31 cellular contexts compared by ENCODE assay signal in genomic region chr6:39772559-39773283, GRCh38. TPM values are rescaled to one million over a fixed set of nuclear protein-coding genes. Genes with fewer than 3 reads are reported as not detected.
DNase-seq lines count a peak whose midpoint lies in the region; ATAC-seq and TF ChIP-seq lines count a peak whose summit lies in the region.
"Had no signal": no experiment of that assay in that cellular context is flagged by ENCODE, and none has a peak within 500 bp of the region (broad histone marks: within the 10 kb centered on the region; RNA-seq: fewer than 3 reads in every experiment).

No MANE protein-coding gene starts in this region.

- peaks cover 14% of the 10 kb centered on the region for H3F3A ChIP-seq in smooth muscle cell (ENCODE audit: low read depth)

- ATAC-seq in GM18502 (IDR thresholded peaks at IDR 0.05; ENCODE audit: poor library complexity, unreplicated experiment) = no peak
- no peak for ATAC-seq in GM21619 (IDR thresholded peaks at IDR 0.05; ENCODE audit: unreplicated experiment)
- ATAC-seq: gastrocnemius medialis, GM12878, Panc1 had no signal

- 59% methylated on average over 6 of the region's 6 CpGs for WGBS in smooth muscle cell (ENCODE audit: low lambda C conversion rate)

- H3K27me3 ChIP-seq in smooth muscle cell (ENCODE audit: low read depth) = no peaks in the 10 kb centered on the region
- peaks cover 0 to 9% of the 10 kb centered on the region in 2 donors for H3K27me3 ChIP-seq in breast epithelium
- H3K27me3 ChIP-seq: gastrocnemius medialis, SJCRH30, stomach, vagina had no signal

- no peak for TF ChIP-seq CTCF in smooth muscle cell (IDR thresholded peaks at IDR 0.05; ENCODE audit: borderline replicate concordance, insufficient read depth, poor library complexity, severe bottlenecking)
- no peak for TF ChIP-seq CTCF in breast epithelium (IDR thresholded peaks at IDR 0.05)

- H3K9me3 ChIP-seq in smooth muscle cell (replicated peaks; ENCODE audit: low read depth) (no peaks in the 10 kb centered on the region), breast epithelium (no peaks in the 10 kb centered on the region)
- H3K9me3 ChIP-seq: gastrocnemius medialis, SJCRH30, stomach, vagina had no signal

- H2AFZ ChIP-seq in smooth muscle cell (ENCODE audit: low read depth) = peak overlapping the region; percentile 20

- peak; percentile 65 for DNase-seq in AG20443 (ENCODE audit: low spot score)
- peak; percentile 27 for DNase-seq in RPMI7951 (ENCODE audit: low read depth)
- DNase-seq in iris pigment epithelial cell (ENCODE audit: low read depth) = peak; percentile 6
- DNase-seq in smooth muscle cell (lab: John Stamatoyannopoulos, UW; ENCODE audit: unreplicated experiment) = no peak
- no peak for DNase-seq in DMS114 treated with DMSO at 0.1 percent for 48 hours (lab: John Stamatoyannopoulos, UW; ENCODE audit: unreplicated experiment)
- DNase-seq in breast epithelium (ENCODE audit: low spot score in 2 of 2) = no peak
- DNase-seq: activated naive CD4-positive, alpha-beta T cell treated with anti-CD3 and anti-CD28 coated beads, Interleukin-2, amount 10 ng/mL, durations not matched to agents 7 days and 5 days; activated T-cell treated with anti-CD3 and anti-CD28 coated beads, Interleukin-2, amount 50 U/mL, for 1 hour; CD4-positive, alpha-beta memory T cell; DMS153; gastrocnemius medialis; GF-D8; mammary epithelial cell; naive B cell; NCI-H1417; NCI-H2107; NK-92 treated with Interleukin-12 subunit alpha and Interleukin-12 subunit beta, amount 100 ng/mL, for 24 hours; occipital lobe; retina; SJCRH30; stomach; T-helper 1 cell had no signal

- H3K9ac ChIP-seq in smooth muscle cell (ENCODE audit: low read depth) = no peak overlapping the region

- H3K4me1 ChIP-seq in smooth muscle cell (ENCODE audit: low read depth) (peaks cover 15% of the 10 kb centered on the region), breast epithelium (no peaks in the 10 kb centered on the region)
- H3K4me1 ChIP-seq: vagina had no signal

- H3K79me2 ChIP-seq in smooth muscle cell (ENCODE audit: low read depth) = no peaks in the 10 kb centered on the region

- H3K4me2 ChIP-seq in smooth muscle cell = no peak overlapping the region

- H3K27ac ChIP-seq in smooth muscle cell (ENCODE audit: low read depth) (peak overlapping the region; percentile 80), breast epithelium (no peak overlapping the region)
- H3K27ac ChIP-seq: epithelial cell of prostate, gastrocnemius medialis, SJCRH30, vagina had no signal

- TF ChIP-seq POLR2A in breast epithelium (IDR thresholded peaks at IDR 0.05) = no peak

- H3K36me3 ChIP-seq in smooth muscle cell (ENCODE audit: low read depth) (no peaks in the 10 kb centered on the region), breast epithelium (no peaks in the 10 kb centered on the region)
- H3K36me3 ChIP-seq: gastrocnemius medialis, SJCRH30, stomach, vagina had no signal

- no peaks in the 10 kb centered on the region for H4K20me1 ChIP-seq in smooth muscle cell (ENCODE audit: low read depth)

- H3K4me3 ChIP-seq in smooth muscle cell = no peak overlapping the region
- no peak overlapping the region for H3K4me3 ChIP-seq in breast epithelium
- H3K4me3 ChIP-seq: gastrocnemius medialis, GM12878, SJCRH30, stomach, vagina had no signal

- intact Hi-C loops in breast epithelium (cut with DNase I; ENCODE audit: low total_unique reads) = no loop called here

RNA-seq across cellular contexts. Expression of gene DAAM2, which starts 19.5 kb away (rescaled TPM):
- 4.0 and 5.4 TPM in 2 replicates for total RNA-seq in RPMI7951 (2014; rRNA removed; shearing (Covaris generic))
- total RNA-seq in smooth muscle cell = 26.5 and 29.8 TPM in 2 replicates
- 23.4 and 29.8 TPM in 2 replicates for polyA plus RNA-seq in smooth muscle cell
- total RNA-seq in breast epithelium = 10 to 100 TPM; 16.2 to 59.5 (median 41.3) TPM
- total RNA-seq: CD4-positive, alpha-beta memory T cell; MCF 10A; NCI-H460 had no signal
- polyA plus RNA-seq: CD4-positive, alpha-beta memory T cell; IgD-negative memory B cell had no signal

RNA-seq across cellular contexts. Expression of gene KIF6, which starts 47.5 kb away (rescaled TPM):
- total RNA-seq in RPMI7951 (2014; rRNA removed; shearing (Covaris generic)) = 2.6 and 4.9 TPM in 2 replicates
- total RNA-seq in smooth muscle cell (1.1 and 3.9 TPM in 2 replicates), breast epithelium (under 1 TPM; under 0.01 to 0.80 (median 0.15) TPM)
- polyA plus RNA-seq in smooth muscle cell = 1.5 TPM in 1 of 2 replicates, not detected in the other
- total RNA-seq: CD4-positive, alpha-beta memory T cell; gastrocnemius medialis; NCI-H460; vagina had no signal
- polyA plus RNA-seq: CD4-positive, alpha-beta memory T cell; IgD-negative memory B cell had no signal

Comparison
In these comparisons a context has a peak if more than half of its experiments do, and no peak if none do; other contexts are left out.
1. DNase-seq: peak in AG20443 (single experiment), RPMI7951 (single experiment) and iris pigment epithelial cell (single experiment); none in smooth muscle cell (single experiment), DMS114 treated with DMSO at 0.1 percent for 48 hours (single experiment) and breast epithelium (0 of 2).